In genomic region chr17:51537996-51538550, GRCh38 we compare ENCODE assay signal across 15 cellular contexts.
DNase-seq lines count a peak whose midpoint lies in the region; ATAC-seq lines count a peak whose summit lies in the region.
"Had no signal": no experiment of that assay in that cellular context is flagged by ENCODE, and none has a peak within 500 bp of the region (broad histone marks: within the 10 kb centered on the region; RNA-seq: fewer than 3 reads in every experiment).

No MANE protein-coding gene starts in this region.

- no peak overlapping the region for H3K4me3 ChIP-seq in effector memory CD4-positive, alpha-beta T cell (ENCODE audit: insufficient read depth, low read depth, low read length, poor library complexity, severe bottlenecking)
- H3K4me3 ChIP-seq: GM23248 had no signal

- peaks cover 3% of the 10 kb centered on the region for H3K4me1 ChIP-seq in effector memory CD4-positive, alpha-beta T cell (ENCODE audit: control insufficient read depth, insufficient read depth, low read length, poor library complexity, severe bottlenecking)

- no peaks in the 10 kb centered on the region for H3K27me3 ChIP-seq in effector memory CD4-positive, alpha-beta T cell (replicated peaks; ENCODE audit: control insufficient read depth, insufficient read depth, low read length, poor library complexity, severe bottlenecking)

- in situ Hi-C loops in G401 (cut with HindIII; ENCODE audit: low sequenced_read_pairs): no loop called here

- no peak for ATAC-seq in HG03521 (IDR thresholded peaks at IDR 0.05; ENCODE audit: unreplicated experiment)
- ATAC-seq in HG03342 (IDR thresholded peaks at IDR 0.05; ENCODE audit: unreplicated experiment): no peak
- ATAC-seq: CD8-positive, alpha-beta T cell; HepG2 had no signal

- no peaks in the 10 kb centered on the region for H3K9me3 ChIP-seq in effector memory CD4-positive, alpha-beta T cell (ENCODE audit: control insufficient read depth, low read length)

- no peak overlapping the region for H3K27ac ChIP-seq in effector memory CD4-positive, alpha-beta T cell (ENCODE audit: insufficient read depth, low read length, poor library complexity, severe bottlenecking)
- H3K27ac ChIP-seq: 22Rv1, GM23248 had no signal

- no peaks in the 10 kb centered on the region for H3K36me3 ChIP-seq in effector memory CD4-positive, alpha-beta T cell (ENCODE audit: control insufficient read depth, insufficient read depth, low read length)

- DNase-seq in NCI-H1417 (lab: John Stamatoyannopoulos, UW): peak in 2 of 3 experiments; percentile 17 to 54
- DNase-seq in NCI-H1417 treated with DMSO at 0.1 percent for 48 hours (lab: John Stamatoyannopoulos, UW): no peak
- peak; percentile 79 for DNase-seq in G401 (ENCODE audit: low spot score)
- DNase-seq in NCI-H2227 treated with DMSO at 0.1 percent for 48 hours (lab: John Stamatoyannopoulos, UW): peak; percentile 73
- peak; percentile 50 for DNase-seq in cerebellum (ENCODE audit: low spot score)
- DNase-seq in effector memory CD4-positive, alpha-beta T cell: no peak
- DNase-seq: CD8-positive, alpha-beta T cell; COR-L47; DMS53; GM23248; H7 had no signal

Comparison
In these comparisons a context has a peak if more than half of its experiments do, and no peak if none do; other contexts are left out.
1. DNase-seq: peak in NCI-H1417 (2 of 3), G401 (single experiment), NCI-H2227 treated with DMSO at 0.1 percent for 48 hours (single experiment) and cerebellum (single experiment); none in NCI-H1417 treated with DMSO at 0.1 percent for 48 hours (single experiment) and effector memory CD4-positive, alpha-beta T cell (0 of 3).